Comparison of ENCODE assay signal across 17 cellular contexts in genomic region chr19:8404391-8405151, GRCh38. TPM values are rescaled to one million over a fixed set of nuclear protein-coding genes. Genes with fewer than 3 reads are reported as not detected.
DNase-seq lines count a peak whose midpoint lies in the region; ATAC-seq and TF ChIP-seq lines count a peak whose summit lies in the region.
"Had no signal": no experiment of that assay in that cellular context is flagged by ENCODE, and none has a peak within 500 bp of the region (broad histone marks: within the 10 kb centered on the region; RNA-seq: fewer than 3 reads in every experiment).

No MANE protein-coding gene starts in this region.

- H3K36me3 Mint-ChIP-seq in IgD-negative memory B cell: peaks cover 2% of the 10 kb centered on the region
- peaks cover 8% of the 10 kb centered on the region for H3K36me3 Mint-ChIP-seq in activated T-cell treated with anti-CD3 and anti-CD28 coated beads, Interleukin-2, amount 50 U/mL, for 4 hours (ENCODE audit: insufficient read depth)

- no peaks in the 10 kb centered on the region for H3K27me3 Mint-ChIP-seq in IgD-negative memory B cell
- H3K27me3 Mint-ChIP-seq in activated T-cell treated with anti-CD3 and anti-CD28 coated beads, Interleukin-2, amount 50 U/mL, for 4 hours (ENCODE audit: low read depth): no peaks in the 10 kb centered on the region

- H3K4me1 ChIP-seq in heart right ventricle: peaks cover 0 to 12% (median 8%) of the 10 kb centered on the region in 9 donors
- H3K4me1 ChIP-seq in right lobe of liver: peaks cover 0 to 5% (median 0%) of the 10 kb centered on the region in 4 donors
- H3K4me1 ChIP-seq in testis: peaks cover 14% of the 10 kb centered on the region
- H3K4me1 ChIP-seq: SJSA1 had no signal

- H3K9me3 ChIP-seq in heart right ventricle (no peaks in the 10 kb centered on the region), right lobe of liver (no peaks in the 10 kb centered on the region), testis (no peaks in the 10 kb centered on the region)
- H3K9me3 ChIP-seq: SJSA1 had no signal

- no peak overlapping the region for H3K4me3 Mint-ChIP-seq in IgD-negative memory B cell
- no peak overlapping the region for H3K4me3 Mint-ChIP-seq in activated T-cell treated with anti-CD3 and anti-CD28 coated beads, Interleukin-2, amount 50 U/mL, for 4 hours
- H3K4me3 Mint-ChIP-seq: CD14-positive monocyte had no signal

- H3K27me3 ChIP-seq in heart right ventricle (no peaks in the 10 kb centered on the region), right lobe of liver (no peaks in the 10 kb centered on the region), testis (no peaks in the 10 kb centered on the region)
- H3K27me3 ChIP-seq: SJSA1 had no signal

- TF ChIP-seq CTCF in heart right ventricle (IDR thresholded peaks at IDR 0.05): no peak
- no peak for TF ChIP-seq CTCF in right lobe of liver (IDR thresholded peaks at IDR 0.05)
- TF ChIP-seq CTCF in testis (IDR thresholded peaks at IDR 0.05): no peak

- TF ChIP-seq POLR2A in right lobe of liver (IDR thresholded peaks at IDR 0.05): no peak
- TF ChIP-seq POLR2A in testis (IDR thresholded peaks at IDR 0.05): no peak

- DNase-seq in heart right ventricle (no peak), right lobe of liver (no peak), testis (peak; percentile 46)
- DNase-seq in activated CD4-positive, CD25-positive, alpha-beta regulatory T cell (lab: John Stamatoyannopoulos, UW): no peak
- DNase-seq in activated T-cell treated with anti-CD3 and anti-CD28 coated beads, Interleukin-2, amount 50 U/mL, for 4 hours: no peak
- DNase-seq: ACHN, AML-193, GF-D8, NCI-H1105 treated with DMSO at 0.1 percent for 48 hours, NCI-H1694 treated with DMSO at 0.1 percent for 48 hours, NCI-H2107, OCI-M1, RPMI8226 had no signal

- intact Hi-C loops in heart right ventricle (cut with DNase I) (loop anchor here in 1 of 10 donors (10.0 kb wide), 1 partner anchor 50 kb away; no protein-coding TSS in a partner anchor), right lobe of liver (cut with DNase I) (loop anchor here in 1 of 2 donors (10.0 kb wide), 2 partner anchors 50 to 100 kb away; partner anchors contain the start of gene PRAM1), testis (cut with DNase I; ENCODE audit: low total_unique reads) (no loop called here)

- H3K9me3 Mint-ChIP-seq in IgD-negative memory B cell: no peaks in the 10 kb centered on the region
- no peaks in the 10 kb centered on the region for H3K9me3 Mint-ChIP-seq in activated T-cell treated with anti-CD3 and anti-CD28 coated beads, Interleukin-2, amount 50 U/mL, for 4 hours
- H3K9me3 Mint-ChIP-seq: CD14-positive monocyte had no signal

- H3K27ac ChIP-seq in heart right ventricle (peak overlapping the region in 7 of 10 donors; percentile 5 to 75 (median 47)), right lobe of liver (no peak overlapping the region), testis (peak overlapping the region; percentile 44 to 56)
- H3K27ac ChIP-seq: SJSA1 had no signal

- WGBS in heart right ventricle, 2 donors: 76% methylated on average over 18 of the region's 18 CpGs
- WGBS in right lobe of liver (ENCODE audit: insufficient coverage, low coverage, low lambda C conversion rate, missing lambda C conversion rate): 91% methylated on average over 11 of the region's 18 CpGs
- 52 to 56% methylated on average over 10 to 18 of the region's 18 CpGs for WGBS in testis, 2 donors

- H3K36me3 ChIP-seq in heart right ventricle: peaks cover 2 to 64% (median 40%) of the 10 kb centered on the region in 9 donors
- peaks cover 0 to 22% (median 7%) of the 10 kb centered on the region in 4 donors for H3K36me3 ChIP-seq in right lobe of liver
- no peaks in the 10 kb centered on the region for H3K36me3 ChIP-seq in testis (ENCODE audit: low read depth, missing control alignments)

- ATAC-seq in heart right ventricle: peak in 7 of 8 donors; percentile 30 to 71 (median 65)
- peak; percentile 33 to 72 (median 44) for ATAC-seq in right lobe of liver
- no peak for ATAC-seq in GM21423 (IDR thresholded peaks at IDR 0.05; ENCODE audit: unreplicated experiment)
- no peak for ATAC-seq in activated T-cell treated with anti-CD3 and anti-CD28 coated beads, Interleukin-2, amount 50 U/mL, for 4 hours

- H3K4me1 Mint-ChIP-seq in IgD-negative memory B cell: peaks cover 0 to 3% (median 0%) of the 10 kb centered on the region in 3 donors
- no peaks in the 10 kb centered on the region for H3K4me1 Mint-ChIP-seq in activated T-cell treated with anti-CD3 and anti-CD28 coated beads, Interleukin-2, amount 50 U/mL, for 4 hours (ENCODE audit: low read depth)
- H3K4me1 Mint-ChIP-seq: CD14-positive monocyte had no signal

- H3K27ac Mint-ChIP-seq in IgD-negative memory B cell: peak overlapping the region in 2 of 3 donors; percentile 50 to 78

- no peak overlapping the region for H3K4me3 ChIP-seq in heart right ventricle
- H3K4me3 ChIP-seq in right lobe of liver: no peak overlapping the region
- no peak overlapping the region for H3K4me3 ChIP-seq in testis
- H3K4me3 ChIP-seq: SJSA1 had no signal

RNA-seq across cellular contexts. Expression of gene MARCHF2, which starts 8.5 kb away (rescaled TPM):
- 35.9 TPM for polyA plus RNA-seq in IgD-negative memory B cell
- total RNA-seq in heart right ventricle: 100 to 1,000 TPM in 1 of 10 donors, 10 to 100 TPM in 9; 70.4 to 104 (median 90.8) TPM
- polyA plus RNA-seq in heart right ventricle: 10 to 100 TPM; 49.2 to 67.5 TPM
- 100 to 1,000 TPM in 2 of 6 experiments, 10 to 100 TPM in 4; 22.5 to 146 (median 32.3) TPM for total RNA-seq in right lobe of liver
- 10 to 100 TPM; 62.6 to 84.5 TPM for total RNA-seq in testis
- 35.3 TPM for polyA plus RNA-seq in testis (ENCODE audit: insufficient read depth, low read depth, low replicate concordance)
- 1 to 10 TPM; 6.4 to 9.5 (median 6.7) TPM for total RNA-seq in activated T-cell treated with anti-CD3 and anti-CD28 coated beads, Interleukin-2, amount 50 U/mL, for 4 hours

RNA-seq across cellular contexts. Expression of gene RAB11B, which starts 14.4 kb away (rescaled TPM):
- polyA plus RNA-seq in IgD-negative memory B cell: 96.8 TPM
- total RNA-seq in heart right ventricle: 100 to 1,000 TPM; 140 to 178 (median 159) TPM
- polyA plus RNA-seq in heart right ventricle: 100 to 1,000 TPM; 111 to 112 TPM
- total RNA-seq in right lobe of liver: 10 to 100 TPM; 27.2 to 58.0 (median 54.2) TPM
- total RNA-seq in testis: 10 to 100 TPM; 84.4 to 95.2 TPM
- polyA plus RNA-seq in testis (ENCODE audit: insufficient read depth, low read depth, low replicate concordance): 126 TPM
- 10 to 100 TPM; 69.5 to 73.9 (median 71.4) TPM for total RNA-seq in activated T-cell treated with anti-CD3 and anti-CD28 coated beads, Interleukin-2, amount 50 U/mL, for 4 hours

RNA-seq across cellular contexts. Expression of gene HNRNPM, which starts 40.2 kb away (rescaled TPM):
- polyA plus RNA-seq in IgD-negative memory B cell (210 TPM), heart right ventricle (100 to 1,000 TPM in 1 of 2 donors, 10 to 100 TPM in 1; 48.5 to 123 TPM), testis (ENCODE audit: insufficient read depth, low read depth, low replicate concordance) (198 TPM)
- total RNA-seq in heart right ventricle (100 to 1,000 TPM in 2 of 10 donors, 10 to 100 TPM in 8; 87.4 to 127 (median 93.9) TPM), right lobe of liver (10 to 100 TPM; 31.8 to 82.5 (median 58.6) TPM), testis (100 to 1,000 TPM; 164 to 177 TPM)
- total RNA-seq in activated T-cell treated with anti-CD3 and anti-CD28 coated beads, Interleukin-2, amount 50 U/mL, for 4 hours: 100 to 1,000 TPM; 448 to 486 (median 453) TPM

RNA-seq across cellular contexts. Expression of gene ANGPTL4, which starts 40.6 kb away (rescaled TPM):
- polyA plus RNA-seq in IgD-negative memory B cell (not detected), heart right ventricle (10 to 100 TPM; 11.3 to 28.7 TPM), testis (ENCODE audit: insufficient read depth, low read depth, low replicate concordance) (10.0 TPM)
- total RNA-seq in heart right ventricle (100 to 1,000 TPM in 1 of 10 donors, 10 to 100 TPM in 1, 1 to 10 TPM in 8; 1.5 to 154 (median 4.5) TPM), right lobe of liver (100 to 1,000 TPM in 3 of 6 experiments, 10 to 100 TPM in 2, 1 to 10 TPM in 1; 2.3 to 204 (median 125) TPM), testis (10 to 100 TPM; 10.2 to 18.5 TPM)
- total RNA-seq in activated T-cell treated with anti-CD3 and anti-CD28 coated beads, Interleukin-2, amount 50 U/mL, for 4 hours: under 1 TPM in 1 of 3 donors, not detected in 2; 0.24 TPM
- polyA plus RNA-seq: CD14-positive monocyte had no signal

Comparison
In these comparisons a context has a peak if more than half of its experiments do, and no peak if none do; other contexts are left out.
1. ATAC-seq: peak in heart right ventricle (7 of 8) and right lobe of liver (4 of 4); none in GM21423 (single experiment) and activated T-cell treated with anti-CD3 and anti-CD28 coated beads, Interleukin-2, amount 50 U/mL, for 4 hours (0 of 2).
2. H3K27ac ChIP-seq: peak in heart right ventricle (7 of 10) and testis (2 of 2); none in right lobe of liver (0 of 3).